In genomic region chr17:81394831-81395599, GRCh38 we compare ENCODE assay signal across 8 cellular contexts.
DNase-seq lines count a peak whose midpoint lies in the region; ATAC-seq lines count a peak whose summit lies in the region.

TSS of gene BAHCC1 (plus strand) at chr17:81395457. CDS start at chr17:81399740, 4,283 bp downstream.

- H3K27ac ChIP-seq in BLaER1 (peak within 1 kb of the TSS; percentile 97), layer of hippocampus (ENCODE audit: low read depth, low read length) (peak within 1 kb of the TSS; percentile 92)

- H3K4me1 Mint-ChIP-seq in dendritic cell treated with granulocyte-macrophage colony-stimulating factor and Interleukin-4, amounts not matched to agents 40 ng/mL and 50 ng/mL, for 4 days (ENCODE audit: low read depth) = peaks cover 48% of the 10 kb centered on the region

- H4K20me1 ChIP-seq in BLaER1 = peaks cover 63% of the 10 kb centered on the region

- DNase-seq in NCI-H69 (lab: John Stamatoyannopoulos, UW) = peak; percentile 100
- DNase-seq in activated CD4-positive, alpha-beta T cell treated with anti-CD3 and anti-CD28 coated beads, Interleukin-2, amount 50 U/mL, for 48 hours = peak; percentile 94 to 97
- peak; percentile 87 to 94 for DNase-seq in stimulated activated CD4-positive, alpha-beta T cell treated with anti-CD3 and anti-CD28 coated beads, Interleukin-15, amount 100 ng/mL, for 48 hours (ENCODE audit: low read depth in 2 of 2)

- no peaks in the 10 kb centered on the region for H3K9me3 ChIP-seq in BLaER1

- peaks cover 25% of the 10 kb centered on the region for H3K36me3 ChIP-seq in BLaER1

- ATAC-seq in HG02885 (IDR thresholded peaks at IDR 0.05; ENCODE audit: poor library complexity, unreplicated experiment) = peak; percentile 46
- no peak for ATAC-seq in HG03460 (IDR thresholded peaks at IDR 0.05; ENCODE audit: unreplicated experiment)

- peak within 1 kb of the TSS; percentile 100 for H3K9ac ChIP-seq in BLaER1

- peaks cover 38% of the 10 kb centered on the region for H3K4me1 ChIP-seq in BLaER1

- peak within 1 kb of the TSS; percentile 91 for H3K4me3 ChIP-seq in BLaER1

- H3K27ac Mint-ChIP-seq in dendritic cell treated with granulocyte-macrophage colony-stimulating factor and Interleukin-4, amounts not matched to agents 40 ng/mL and 50 ng/mL, for 4 days = peak within 1 kb of the TSS; percentile 97

- intact Hi-C loops in dendritic cell treated with granulocyte-macrophage colony-stimulating factor and Interleukin-4, amounts not matched to agents 40 ng/mL and 50 ng/mL, for 4 days (cut with micrococcal nuclease) = loop anchor here (2.0 to 10.0 kb wide), 3 partner anchors 48 to 120 kb away; partner anchors contain the start of genes ACTG1 and SLC38A10

- H3K4me2 ChIP-seq in BLaER1 = peak within 1 kb of the TSS; percentile 100

- peaks cover 30% of the 10 kb centered on the region for H3K36me3 Mint-ChIP-seq in dendritic cell treated with granulocyte-macrophage colony-stimulating factor and Interleukin-4, amounts not matched to agents 40 ng/mL and 50 ng/mL, for 4 days (ENCODE audit: low read depth)

- H3K27me3 Mint-ChIP-seq in dendritic cell treated with granulocyte-macrophage colony-stimulating factor and Interleukin-4, amounts not matched to agents 40 ng/mL and 50 ng/mL, for 4 days = no peaks in the 10 kb centered on the region

- no peaks in the 10 kb centered on the region for H3K9me3 Mint-ChIP-seq in dendritic cell treated with granulocyte-macrophage colony-stimulating factor and Interleukin-4, amounts not matched to agents 40 ng/mL and 50 ng/mL, for 4 days

- H3K27me3 ChIP-seq in BLaER1 = peaks cover 8% of the 10 kb centered on the region
- H3K27me3 ChIP-seq in layer of hippocampus (ENCODE audit: control insufficient read depth, insufficient read depth, low read length) = no peaks in the 10 kb centered on the region

- peak within 1 kb of the TSS; percentile 95 for H3K4me3 Mint-ChIP-seq in dendritic cell treated with granulocyte-macrophage colony-stimulating factor and Interleukin-4, amounts not matched to agents 40 ng/mL and 50 ng/mL, for 4 days
